Comparison of ENCODE assay signal across 8 cellular contexts in the genomic region with DNA sequence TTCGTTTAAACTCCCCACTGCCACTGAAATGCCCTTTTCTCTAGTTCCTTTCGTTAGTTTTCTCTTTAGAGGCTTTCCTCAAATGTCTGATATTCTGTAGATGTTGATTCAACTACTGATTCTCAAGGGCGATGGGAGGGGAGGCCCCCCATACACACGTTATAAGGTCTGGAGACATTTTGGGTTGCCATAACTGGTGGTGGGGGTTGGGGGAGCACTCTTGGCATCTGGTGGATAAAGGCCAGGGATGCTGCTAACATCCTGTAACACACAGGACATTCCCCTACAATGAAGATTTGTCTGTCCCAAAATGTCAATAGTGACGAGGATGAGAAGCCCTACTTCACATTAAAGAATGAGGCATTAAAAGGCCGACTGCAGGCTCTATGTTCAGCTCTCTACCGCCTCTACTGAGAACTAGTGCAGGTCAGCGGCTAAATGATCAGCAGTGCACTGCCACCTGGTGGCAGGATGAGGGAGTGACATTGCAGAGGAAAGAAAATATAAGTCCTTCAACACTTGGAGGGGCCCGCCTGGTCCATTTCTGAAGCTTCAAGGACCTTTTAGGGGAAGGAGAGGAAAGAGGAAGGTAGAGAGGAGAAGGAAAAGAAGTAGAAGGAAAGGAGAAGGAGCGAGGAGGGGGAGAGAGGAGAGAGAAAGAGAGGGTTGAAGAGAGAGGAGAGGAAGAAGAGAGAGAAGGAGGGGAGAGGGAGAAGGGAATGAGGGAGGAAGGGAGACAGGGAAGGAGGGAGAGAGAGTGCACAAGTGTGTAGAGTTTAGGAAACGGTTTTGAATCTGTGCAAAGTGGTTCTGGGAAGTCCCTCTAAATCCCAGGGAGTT. TPM values are rescaled to one million over a fixed set of nuclear protein-coding genes. Genes with fewer than 3 reads are reported as not detected.
DNase-seq lines count a peak whose midpoint lies in the region; ATAC-seq and TF ChIP-seq lines count a peak whose summit lies in the region.

No MANE protein-coding gene starts in this region.

- CTCF ChIA-PET in activated CD4-positive, alpha-beta memory T cell treated with anti-CD3 and anti-CD28 coated beads, Interleukin-2, amount 10 ng/mL, durations not matched to agents 7 days and 5 days (lab: Charles Lee) = interaction anchor here (0.6 to 2.6 kb wide), 20 partner anchors 8 to 205 kb away, joined by 3 to 110 read pairs (median 4); partner anchors contain the start of genes ALG14 and RWDD3

- ATAC-seq in GM19468 (IDR thresholded peaks at IDR 0.05; ENCODE audit: extremely low read depth, unreplicated experiment) = peak; percentile 83
- ATAC-seq in effector memory CD8-positive, alpha-beta T cell (replicated peaks) = peak; percentile 100

- H3K27ac ChIP-seq in HL-60 (replicated peaks) (no peak overlapping the region), mesenchymal stem cell (ENCODE audit: low read length, poor library complexity, severe bottlenecking) (no peak overlapping the region)

- no peak overlapping the region for H2AFZ ChIP-seq in mesenchymal stem cell (ENCODE audit: low read depth, low read length)

- H3K27me3 Mint-ChIP-seq in activated CD4-positive, alpha-beta memory T cell treated with anti-CD3 and anti-CD28 coated beads, Interleukin-2, amount 10 ng/mL, durations not matched to agents 7 days and 5 days = no peaks in the 10 kb centered on the region
- H3K27me3 Mint-ChIP-seq in effector memory CD8-positive, alpha-beta T cell = no peaks in the 10 kb centered on the region

- H3K4ac ChIP-seq in mesenchymal stem cell (ENCODE audit: low read depth in 1 of 2, low read length in 2 of 2) = peak overlapping the region in 1 of 2 experiments; percentile 12

- H3K9me3 Mint-ChIP-seq in activated CD4-positive, alpha-beta memory T cell treated with anti-CD3 and anti-CD28 coated beads, Interleukin-2, amount 10 ng/mL, durations not matched to agents 7 days and 5 days = no peaks in the 10 kb centered on the region
- H3K9me3 Mint-ChIP-seq in effector memory CD8-positive, alpha-beta T cell = no peaks in the 10 kb centered on the region

- peak overlapping the region; percentile 87 for H3K9ac ChIP-seq in mesenchymal stem cell (ENCODE audit: low read length)

- H3K4me3 ChIP-seq in HL-60 (replicated peaks; ENCODE audit: insufficient read depth, low read length) (no peak overlapping the region), mesenchymal stem cell (ENCODE audit: insufficient read depth in 1 of 2, low read depth in 1 of 2, low read length in 2 of 2) (no peak overlapping the region)

- no peaks in the 10 kb centered on the region for H3K36me3 Mint-ChIP-seq in activated CD4-positive, alpha-beta memory T cell treated with anti-CD3 and anti-CD28 coated beads, Interleukin-2, amount 10 ng/mL, durations not matched to agents 7 days and 5 days (ENCODE audit: low read depth)
- no peaks in the 10 kb centered on the region for H3K36me3 Mint-ChIP-seq in effector memory CD8-positive, alpha-beta T cell (ENCODE audit: insufficient read depth)

- peak overlapping the region; percentile 16 for H4K8ac ChIP-seq in mesenchymal stem cell (ENCODE audit: low read length)

- DNase-seq in COLO829 (ENCODE audit: low spot score) (peak; percentile 74), HL-60 (ENCODE audit: low read depth in 1 of 2, low spot score in 1 of 2) (peak; percentile 50 to 82), NCI-H82 (lab: John Stamatoyannopoulos, UW) (peak; percentile 93), mesenchymal stem cell (peak; percentile 88)
- DNase-seq in activated CD4-positive, alpha-beta memory T cell treated with anti-CD3 and anti-CD28 coated beads, Interleukin-2, amount 10 ng/mL, durations not matched to agents 7 days and 5 days = peak; percentile 79
- peak; percentile 68 to 76 (median 71) for DNase-seq in effector memory CD8-positive, alpha-beta T cell
- DNase-seq in stimulated activated CD8-positive, alpha-beta memory T cell treated with anti-CD3 and anti-CD28 coated beads, Interleukin-15, amount 100 ng/mL, for 1 hour (ENCODE audit: low read depth) = peak; percentile 59

- H3K9me3 ChIP-seq in mesenchymal stem cell (ENCODE audit: control insufficient read depth, low read length) = no peaks in the 10 kb centered on the region

- no peaks in the 10 kb centered on the region for H3K4me1 Mint-ChIP-seq in activated CD4-positive, alpha-beta memory T cell treated with anti-CD3 and anti-CD28 coated beads, Interleukin-2, amount 10 ng/mL, durations not matched to agents 7 days and 5 days
- H3K4me1 Mint-ChIP-seq in effector memory CD8-positive, alpha-beta T cell (ENCODE audit: low read depth in 2 of 2) = no peaks in the 10 kb centered on the region

- H3K27ac Mint-ChIP-seq in activated CD4-positive, alpha-beta memory T cell treated with anti-CD3 and anti-CD28 coated beads, Interleukin-2, amount 10 ng/mL, durations not matched to agents 7 days and 5 days = no peak overlapping the region
- no peak overlapping the region for H3K27ac Mint-ChIP-seq in effector memory CD8-positive, alpha-beta T cell

- peak overlapping the region in 1 of 2 experiments; percentile 71 for H2BK12ac ChIP-seq in mesenchymal stem cell (ENCODE audit: low read length in 2 of 2)

- H3K27me3 ChIP-seq in HL-60 (ENCODE audit: insufficient read depth, poor library complexity, severe bottlenecking) = no peaks in the 10 kb centered on the region
- no peaks in the 10 kb centered on the region for H3K27me3 ChIP-seq in mesenchymal stem cell (ENCODE audit: control insufficient read depth in 1 of 2, insufficient read depth in 1 of 2, low read length in 2 of 2)

- POLR2A ChIA-PET in activated CD4-positive, alpha-beta memory T cell treated with anti-CD3 and anti-CD28 coated beads, Interleukin-2, amount 10 ng/mL, durations not matched to agents 7 days and 5 days (lab: Charles Lee) = interaction anchor here (1.0 to 1.2 kb wide), 2 partner anchors 189 to 191 kb away, joined by 3 to 6 read pairs; partner anchors contain the start of gene RWDD3

- H3K4me3 Mint-ChIP-seq in activated CD4-positive, alpha-beta memory T cell treated with anti-CD3 and anti-CD28 coated beads, Interleukin-2, amount 10 ng/mL, durations not matched to agents 7 days and 5 days = no peak overlapping the region
- H3K4me3 Mint-ChIP-seq in effector memory CD8-positive, alpha-beta T cell = no peak overlapping the region

- WGBS in mesenchymal stem cell = 29% methylated on average over 11 of the region's 11 CpGs

- no peak overlapping the region for H2BK120ac ChIP-seq in mesenchymal stem cell (ENCODE audit: low read depth, low read length)

- no peak overlapping the region for H3K23ac ChIP-seq in mesenchymal stem cell (ENCODE audit: low read length in 2 of 2)

- peak; percentile 97 for TF ChIP-seq CTCF in HL-60 (IDR thresholded peaks at IDR 0.05; ENCODE audit: insufficient read depth, low read length)

- peaks cover 11% of the 10 kb centered on the region for H3K79me1 ChIP-seq in mesenchymal stem cell (replicated peaks; ENCODE audit: low read length, poor library complexity, severe bottlenecking)

- no peak overlapping the region for H3K14ac ChIP-seq in mesenchymal stem cell (ENCODE audit: low read length in 2 of 2)

- H3K36me3 ChIP-seq in mesenchymal stem cell (ENCODE audit: control insufficient read depth in 1 of 2, insufficient read depth in 2 of 2, low read depth in 1 of 2, low read length in 2 of 2) = no peaks in the 10 kb centered on the region

- no peak overlapping the region for H2BK5ac ChIP-seq in mesenchymal stem cell (ENCODE audit: low read depth, low read length, poor library complexity, severe bottlenecking)

- H2AK5ac ChIP-seq in mesenchymal stem cell (ENCODE audit: low read length, severe bottlenecking) = peak overlapping the region; percentile 57

- no peak overlapping the region for H3K4me2 ChIP-seq in mesenchymal stem cell (ENCODE audit: low read length, poor library complexity, severe bottlenecking)

- H4K91ac ChIP-seq in mesenchymal stem cell (ENCODE audit: low read length) = no peak overlapping the region

- peak overlapping the region in 1 of 2 experiments; percentile 21 for H3K18ac ChIP-seq in mesenchymal stem cell (ENCODE audit: low read depth in 1 of 2, low read length in 2 of 2)

- no peak overlapping the region for H2BK15ac ChIP-seq in mesenchymal stem cell (ENCODE audit: low read depth, poor library complexity, severe bottlenecking)

- peaks cover 4% of the 10 kb centered on the region for H3K4me1 ChIP-seq in mesenchymal stem cell (ENCODE audit: control insufficient read depth, insufficient read depth, low read depth, low read length)

RNA-seq across cellular contexts. Expression of gene ALG14, which starts 29.4 kb away (rescaled TPM):
- 1 to 10 TPM; 2.4 to 2.7 TPM for total RNA-seq in activated CD4-positive, alpha-beta memory T cell treated with anti-CD3 and anti-CD28 coated beads, Interleukin-2, amount 10 ng/mL, durations not matched to agents 7 days and 5 days
- polyA plus RNA-seq in mesenchymal stem cell (2013, experiment 1 of 2) = 7.6 TPM
- 6.4 TPM for polyA plus RNA-seq in mesenchymal stem cell (2013, experiment 2 of 2)
